Comparison of ENCODE assay signal across 7 cellular contexts in genomic region chr2:55547679-55548078, GRCh38. TPM values are rescaled to one million over a fixed set of nuclear protein-coding genes. Genes with fewer than 3 reads are reported as not detected.
DNase-seq lines count a peak whose midpoint lies in the region; ATAC-seq, FAIRE-seq and TF ChIP-seq lines count a peak whose summit lies in the region.
"Not testable (repeated sequence)": the region's sequence is repeated elsewhere in the genome, so short reads cannot be mapped to it uniquely, and the experiment has no call there.

No MANE protein-coding gene starts in this region.

- H3K4me1 Mint-ChIP-seq in CD4-positive, CD25-positive, alpha-beta regulatory T cell, result peaks cover 8 to 17% (median 9%) of the 10 kb centered on the region in 4 donors
- not testable (repeated sequence) for H3K4me1 Mint-ChIP-seq in activated CD4-positive, alpha-beta T cell treated with anti-CD3 and anti-CD28 coated beads, Interleukin-2, amount 10 ng/mL, durations not matched to agents 24 days and 14 days; activated naive CD4-positive, alpha-beta T cell treated with anti-CD3 and anti-CD28 coated beads for 36 hours (ENCODE audit: low read depth); nephron progenitor cell

- not testable (repeated sequence) for TF ChIP-seq EP300 in K562 (IDR thresholded peaks at IDR 0.05; ENCODE audit: low read length); HepG2 (IDR thresholded peaks at IDR 0.05; ENCODE audit: low read depth in 2 of 2, low read length in 2 of 2); HepG2 (CRISPR knock-in tag; IDR thresholded peaks at IDR 0.05; ENCODE audit: borderline replicate concordance)

- not testable (repeated sequence) for H3K27me3 ChIP-seq in CD4-positive, CD25-positive, alpha-beta regulatory T cell (ENCODE audit: control insufficient read depth, insufficient read depth, low read length); K562 (ENCODE audit: control insufficient read depth in 2 of 2, insufficient read depth in 2 of 2, low read length in 2 of 2); HepG2 (ENCODE audit: control insufficient read depth in 1 of 2, insufficient read depth in 2 of 2, low read length in 2 of 2)

- ATAC-seq in CD4-positive, CD25-positive, alpha-beta regulatory T cell (ENCODE audit: low read depth in 2 of 2); K562; HepG2: not testable (repeated sequence)

- H3K79me2 ChIP-seq in K562 (ENCODE audit: control insufficient read depth, insufficient read depth, low read length); HepG2 (ENCODE audit: insufficient read depth, low read length): not testable (repeated sequence)

- POLR2A ChIA-PET in K562 (lab: Yijun Ruan, JAX); HepG2 (lab: Yijun Ruan, JAX): not testable (repeated sequence)

- not testable (repeated sequence) for TF ChIP-seq CTCF in K562 (IDR thresholded peaks at IDR 0.05 in 2 of 3, conservative IDR thresholded peaks at IDR 0.05 in 1 of 3; ENCODE audit: insufficient read depth in 2 of 3, low read depth in 1 of 3, low read length in 3 of 3); HepG2 (CRISPR knock-in tag; IDR thresholded peaks at IDR 0.05); nephron progenitor cell (IDR thresholded peaks at IDR 0.05)

- not testable (repeated sequence) for H3K9me3 ChIP-seq in CD4-positive, CD25-positive, alpha-beta regulatory T cell (ENCODE audit: control insufficient read depth in 2 of 2, low read length in 2 of 2); SK-N-MC (ENCODE audit: low read depth, low read length); K562 (replicated peaks; ENCODE audit: control insufficient read depth, insufficient read depth, low read depth, low read length); HepG2 (ENCODE audit: low read length)

- in situ Hi-C loops in K562 (cut with MboI); HepG2 (cut with HindIII; ENCODE audit: extremely low pct_ligation_motif_present, low pct_unique_long_range_greater_than_20kb): not testable (repeated sequence)

- TF ChIP-seq POLR2A in K562 (conservative IDR thresholded peaks at IDR 0.05); HepG2 (IDR thresholded peaks at IDR 0.05; ENCODE audit: insufficient read depth in 1 of 2, low read depth in 2 of 2, low read length in 2 of 2): not testable (repeated sequence)

- not testable (repeated sequence) for H3K4me3 Mint-ChIP-seq in CD4-positive, CD25-positive, alpha-beta regulatory T cell; activated CD4-positive, alpha-beta T cell treated with anti-CD3 and anti-CD28 coated beads, Interleukin-2, amount 10 ng/mL, durations not matched to agents 24 days and 14 days; activated naive CD4-positive, alpha-beta T cell treated with anti-CD3 and anti-CD28 coated beads for 36 hours; nephron progenitor cell

- not testable (repeated sequence) for H2AFZ ChIP-seq in K562 (ENCODE audit: low read depth, low read length); HepG2 (ENCODE audit: low read length)

- peaks cover 59% of the 10 kb centered on the region for H3K36me3 ChIP-seq in CD4-positive, CD25-positive, alpha-beta regulatory T cell (ENCODE audit: control insufficient read depth, insufficient read depth, low read length)
- H3K36me3 ChIP-seq in SK-N-MC (ENCODE audit: insufficient read depth, low read length), result peaks cover 56% of the 10 kb centered on the region
- H3K36me3 ChIP-seq in K562 (ENCODE audit: control insufficient read depth, insufficient read depth, low read length), result peaks cover 45% of the 10 kb centered on the region
- H3K36me3 ChIP-seq in HepG2 (replicated peaks in 1 of 2; ENCODE audit: control insufficient read depth in 1 of 2, insufficient read depth in 2 of 2, low read length in 2 of 2), result peaks cover 7 to 42% of the 10 kb centered on the region in 2 experiments; a peak in 4 of 5 replicates

- H3K36me3 Mint-ChIP-seq in CD4-positive, CD25-positive, alpha-beta regulatory T cell, result peaks cover 30% of the 10 kb centered on the region
- H3K36me3 Mint-ChIP-seq in activated CD4-positive, alpha-beta T cell treated with anti-CD3 and anti-CD28 coated beads, Interleukin-2, amount 10 ng/mL, durations not matched to agents 24 days and 14 days (ENCODE audit: low read depth), result peaks cover 40% of the 10 kb centered on the region
- H3K36me3 Mint-ChIP-seq in activated naive CD4-positive, alpha-beta T cell treated with anti-CD3 and anti-CD28 coated beads for 36 hours (ENCODE audit: low read depth), result peaks cover 19% of the 10 kb centered on the region
- peaks cover 29% of the 10 kb centered on the region for H3K36me3 Mint-ChIP-seq in nephron progenitor cell (ENCODE audit: low read depth)

- not testable (repeated sequence) for FAIRE-seq in K562 (lab: Jason Lieb, UNC); HepG2 (lab: Jason Lieb, UNC)

- not testable (repeated sequence) for H3K4me2 ChIP-seq in K562 (ENCODE audit: insufficient read depth, low read length); HepG2 (ENCODE audit: low read depth, low read length)

- not testable (repeated sequence) for BruUV-seq in K562 (replicated peaks; lab: Mats Ljungman, UMichigan); HepG2 (replicated peaks; lab: Mats Ljungman, UMichigan)

- intact Hi-C loops in activated CD4-positive, alpha-beta T cell treated with anti-CD3 and anti-CD28 coated beads, Interleukin-2, amount 10 ng/mL, durations not matched to agents 24 days and 14 days (cut with micrococcal nuclease); activated naive CD4-positive, alpha-beta T cell treated with anti-CD3 and anti-CD28 coated beads for 36 hours (cut with micrococcal nuclease); K562 (cut with micrococcal nuclease); HepG2 (cut with micrococcal nuclease; ENCODE audit: unreplicated experiment): not testable (repeated sequence)

- H3K27ac Mint-ChIP-seq in CD4-positive, CD25-positive, alpha-beta regulatory T cell, result peak overlapping the region in 2 of 3 donors; percentile 23 to 28
- not testable (repeated sequence) for H3K27ac Mint-ChIP-seq in activated CD4-positive, alpha-beta T cell treated with anti-CD3 and anti-CD28 coated beads, Interleukin-2, amount 10 ng/mL, durations not matched to agents 24 days and 14 days
- peak overlapping the region; percentile 59 for H3K27ac Mint-ChIP-seq in activated naive CD4-positive, alpha-beta T cell treated with anti-CD3 and anti-CD28 coated beads for 36 hours
- H3K27ac Mint-ChIP-seq in nephron progenitor cell, result peak overlapping the region; percentile 72

- CTCF ChIA-PET in activated naive CD4-positive, alpha-beta T cell treated with anti-CD3 and anti-CD28 coated beads for 36 hours (lab: Charles Lee), result interaction anchor here (0.6 kb wide), 1 partner anchor 41 kb away, joined by 4 read pairs; no protein-coding TSS in a partner anchor
- CTCF ChIA-PET in K562 (lab: Yijun Ruan, JAX; ENCODE audit: low intra/inter-chr PET ratio); HepG2 (lab: Yijun Ruan, JAX; ENCODE audit: low intra/inter-chr PET ratio, low total read pairs): not testable (repeated sequence)

- H3K4me1 ChIP-seq in CD4-positive, CD25-positive, alpha-beta regulatory T cell (ENCODE audit: control insufficient read depth, insufficient read depth, low read length, poor library complexity, severe bottlenecking); HepG2 (ENCODE audit: insufficient read depth, low read length): not testable (repeated sequence)
- peaks cover 0 to 11% of the 10 kb centered on the region in 2 experiments; a peak in 2 of 5 replicates for H3K4me1 ChIP-seq in K562 (replicated peaks in 1 of 2; ENCODE audit: control insufficient read depth in 2 of 2, insufficient read depth in 2 of 2, low read length in 2 of 2)

- H3K27me3 Mint-ChIP-seq in CD4-positive, CD25-positive, alpha-beta regulatory T cell; activated CD4-positive, alpha-beta T cell treated with anti-CD3 and anti-CD28 coated beads, Interleukin-2, amount 10 ng/mL, durations not matched to agents 24 days and 14 days; activated naive CD4-positive, alpha-beta T cell treated with anti-CD3 and anti-CD28 coated beads for 36 hours (ENCODE audit: low read depth); nephron progenitor cell (ENCODE audit: low read depth, poor library complexity): not testable (repeated sequence)

- 87% methylated on average over 8 of the region's 8 CpGs for WGBS in K562 (ENCODE audit: insufficient coverage, low coverage, missing lambda C conversion rate)
- 97% methylated on average over 8 of the region's 8 CpGs for WGBS in HepG2 (ENCODE audit: low lambda C conversion rate)

- DNase-seq in CD4-positive, CD25-positive, alpha-beta regulatory T cell; SK-N-MC (ENCODE audit: low read depth, low spot score); activated naive CD4-positive, alpha-beta T cell treated with anti-CD3 and anti-CD28 coated beads for 36 hours; K562 (ENCODE audit: extremely low read depth in 1 of 4, low spot score in 3 of 4); HepG2 (ENCODE audit: low spot score); nephron progenitor cell: not testable (repeated sequence)
- DNase-seq in activated CD4-positive, alpha-beta T cell treated with anti-CD3 and anti-CD28 coated beads, Interleukin-2, amount 10 ng/mL, durations not matched to agents 24 days and 14 days, result peak; percentile 41

- not testable (repeated sequence) for H3K4me3 ChIP-seq in CD4-positive, CD25-positive, alpha-beta regulatory T cell (ENCODE audit: low read depth, low read length); SK-N-MC; K562; HepG2 (replicated peaks in 1 of 3; ENCODE audit: insufficient read depth in 1 of 3, low read depth in 2 of 3, low read length in 3 of 3)

- not testable (repeated sequence) for H3K9ac ChIP-seq in SK-N-MC (ENCODE audit: insufficient read length); K562 (ENCODE audit: insufficient read depth in 1 of 2, low read depth in 2 of 2, low read length in 2 of 2); HepG2 (ENCODE audit: insufficient read depth, low read depth, low read length)

- not testable (repeated sequence) for H3K27ac ChIP-seq in CD4-positive, CD25-positive, alpha-beta regulatory T cell (ENCODE audit: insufficient read depth, low read length, poor library complexity, severe bottlenecking); K562 (ENCODE audit: extremely low read depth, low read depth, low read length); HepG2 (ENCODE audit: extremely low read length, insufficient read depth, low read length)
- H3K27ac ChIP-seq in SK-N-MC, result peak overlapping the region; percentile 55; the same call in 1 of the 2 replicates

- H3K9me3 Mint-ChIP-seq in CD4-positive, CD25-positive, alpha-beta regulatory T cell; activated CD4-positive, alpha-beta T cell treated with anti-CD3 and anti-CD28 coated beads, Interleukin-2, amount 10 ng/mL, durations not matched to agents 24 days and 14 days; activated naive CD4-positive, alpha-beta T cell treated with anti-CD3 and anti-CD28 coated beads for 36 hours; nephron progenitor cell: not testable (repeated sequence)

- TF ChIP-seq RAD21 in K562 (CRISPR knock-in tag; conservative IDR thresholded peaks at IDR 0.05 in 1 of 2, IDR thresholded peaks at IDR 0.05 in 1 of 2); HepG2 (CRISPR knock-in tag; IDR thresholded peaks at IDR 0.05): not testable (repeated sequence)

- H3K9me1 ChIP-seq in K562 (ENCODE audit: control insufficient read depth, insufficient read depth, low read length), result not testable (repeated sequence)

- H4K20me1 ChIP-seq in K562 (replicated peaks; ENCODE audit: control insufficient read depth, insufficient read depth, low read length); HepG2 (ENCODE audit: insufficient read depth, low read length): not testable (repeated sequence)

RNA-seq across cellular contexts. Expression of gene CFAP36, which starts 28.2 kb away (rescaled TPM):
- 27.4 TPM for total RNA-seq in CD4-positive, CD25-positive, alpha-beta regulatory T cell
- polyA plus RNA-seq in CD4-positive, CD25-positive, alpha-beta regulatory T cell, result 10 to 100 TPM; 24.0 to 29.8 (median 27.1) TPM
- total RNA-seq in activated CD4-positive, alpha-beta T cell treated with anti-CD3 and anti-CD28 coated beads, Interleukin-2, amount 10 ng/mL, durations not matched to agents 24 days and 14 days, result 22.1 and 25.1 TPM in 2 replicates
- total RNA-seq in activated naive CD4-positive, alpha-beta T cell treated with anti-CD3 and anti-CD28 coated beads for 36 hours, result 10 to 100 TPM; 25.6 to 27.5 TPM
- total RNA-seq in K562 (2011; cell fraction: chromatin; rRNA removed; ENCODE audit: low replicate concordance), result 12.8 and 27.9 TPM in 2 replicates
- 6.6 and 9.0 TPM in 2 replicates for total RNA-seq in K562 (2011; cell fraction: nucleolus; rRNA removed)
- 16.8 and 26.4 TPM in 2 replicates for total RNA-seq in K562 (2011; cell fraction: nucleoplasm; rRNA removed)
- total RNA-seq in K562 (2014; rRNA removed) (17.4 and 17.7 TPM in 2 replicates), K562 (2014; rRNA removed; fragmentation: Illumina TruSeq; extraction: Trizol) (30.8 and 42.9 TPM in 2 replicates), K562 (2015; rRNA removed; fragmentation: Illumina TruSeq; extraction: Trizol) (27.4 and 35.2 TPM in 2 replicates), K562 (2021) (23.1 and 23.5 TPM in 2 replicates), HepG2 (2016; rRNA removed; fragmentation: Illumina TruSeq; extraction: Trizol) (37.3 and 42.2 TPM in 2 replicates)
- polyA plus RNA-seq in K562 (2011; rRNA removed) (36.8 and 45.9 TPM in 2 replicates), K562 (2014; fragmentation: Illumina TruSeq; extraction: Trizol) (27.6 and 35.8 TPM in 2 replicates), K562 (2014; fragmentation: Nextera tagmentation; extraction: Ambion mirVana) (10 to 100 TPM; 13.2 to 19.5 TPM), K562 (2014; rRNA removed) (30.2 and 31.3 TPM in 2 replicates), HepG2 (2011; rRNA removed) (8.1 and 10.6 TPM in 2 replicates)
- 3.9 and 9.8 TPM in 2 replicates for polyA plus RNA-seq in K562 (2011; cell fraction: cytosol; rRNA removed)
- 9.4 and 14.2 TPM in 2 replicates for polyA plus RNA-seq in K562 (2011; cell fraction: nucleus; rRNA removed)
- polyA plus RNA-seq in K562 (2012), result 33.9 and 54.4 TPM in 2 replicates
- polyA minus RNA-seq in K562 (2011; rRNA and poly(A)+ RNA removed), result 20.7 and 21.7 TPM in 2 replicates
- 6.5 and 8.4 TPM in 2 replicates for polyA minus RNA-seq in K562 (2011; cell fraction: cytosol; rRNA and poly(A)+ RNA removed)
- polyA minus RNA-seq in K562 (2011; cell fraction: nucleus; rRNA and poly(A)+ RNA removed), result 9.6 and 12.2 TPM in 2 replicates
- 11.6 and 13.0 TPM in 2 replicates for total RNA-seq in HepG2 (2016; cell fraction: cytosol; rRNA removed; fragmentation: Illumina TruSeq; extraction: Trizol; ENCODE audit: low read depth)
- 35.6 and 47.7 TPM in 2 replicates for total RNA-seq in HepG2 (2016; cell fraction: insoluble cytoplasmic fraction; rRNA removed; fragmentation: Illumina TruSeq; extraction: Trizol)
- total RNA-seq in HepG2 (2016; cell fraction: membrane; rRNA removed; fragmentation: Illumina TruSeq; extraction: Trizol), result 29.4 and 36.1 TPM in 2 replicates
- 19.9 and 26.7 TPM in 2 replicates for total RNA-seq in HepG2 (2016; cell fraction: nucleus; rRNA removed; fragmentation: Illumina TruSeq; extraction: Trizol)
- 4.1 and 4.5 TPM in 2 replicates for polyA plus RNA-seq in HepG2 (2011; cell fraction: cytosol; rRNA removed)
- polyA plus RNA-seq in HepG2 (2011; cell fraction: nucleus; rRNA removed), result 2.7 and 3.2 TPM in 2 replicates
- polyA plus RNA-seq in HepG2 (2012), result 9.8 and 17.8 TPM in 2 replicates
- 21.2 and 22.2 TPM in 2 replicates for polyA plus RNA-seq in HepG2 (2016; cell fraction: cytosol; fragmentation: Illumina TruSeq; extraction: Trizol; ENCODE audit: low read depth)
- 44.7 and 50.3 TPM in 2 replicates for polyA plus RNA-seq in HepG2 (2016; cell fraction: insoluble cytoplasmic fraction; fragmentation: Illumina TruSeq; extraction: Trizol; ENCODE audit: low read depth)
- 31.9 and 32.8 TPM in 2 replicates for polyA plus RNA-seq in HepG2 (2016; cell fraction: membrane; fragmentation: Illumina TruSeq; extraction: Trizol; ENCODE audit: low read depth)
- 39.7 and 42.2 TPM in 2 replicates for polyA plus RNA-seq in HepG2 (2016; cell fraction: nucleus; fragmentation: Illumina TruSeq; extraction: Trizol; ENCODE audit: insufficient read depth, low read depth)
- polyA minus RNA-seq in HepG2 (2011; rRNA and poly(A)+ RNA removed; ENCODE audit: low replicate concordance), result 1.8 and 4.8 TPM in 2 replicates
- 2.5 and 4.0 TPM in 2 replicates for polyA minus RNA-seq in HepG2 (2011; cell fraction: cytosol; rRNA and poly(A)+ RNA removed)
- 7.1 and 9.3 TPM in 2 replicates for polyA minus RNA-seq in HepG2 (2011; cell fraction: nucleus; rRNA and poly(A)+ RNA removed)
